ENCODE assay signal across 15 cellular contexts in genomic region chr3:11529281-11529680, GRCh38.
"Had no signal": no experiment of that assay in that cellular context is flagged by ENCODE, and none has a peak within 500 bp of the region (broad histone marks: within the 10 kb centered on the region; RNA-seq: fewer than 3 reads in every experiment).

No MANE protein-coding gene starts in this region.

- H3K36me3 ChIP-seq: esophagus muscularis mucosa, pancreas, SJCRH30 had no signal

- H3K4me3 Mint-ChIP-seq: activated CD4-positive, alpha-beta memory T cell treated with anti-CD3 and anti-CD28 coated beads, Interleukin-2, amount 10 ng/mL, durations not matched to agents 7 days and 5 days had no signal

- H3K4me1 Mint-ChIP-seq: activated CD4-positive, alpha-beta memory T cell treated with anti-CD3 and anti-CD28 coated beads, Interleukin-2, amount 10 ng/mL, durations not matched to agents 7 days and 5 days had no signal

- H3K4me1 ChIP-seq: pancreas had no signal

- DNase-seq: activated CD4-positive, alpha-beta memory T cell treated with anti-CD3 and anti-CD28 coated beads, Interleukin-2, amount 10 ng/mL, durations not matched to agents 7 days and 5 days; activated CD8-positive, alpha-beta memory T cell treated with anti-CD3 and anti-CD28 coated beads, Interleukin-2, amount 50 U/mL, for 4 hours; activated naive CD4-positive, alpha-beta T cell; cerebellar nuclear complex; dorsolateral prefrontal cortex; foreskin melanocyte; head of caudate nucleus; left ventricle myocardium superior; pancreas; SW 1271 had no signal

- H3K9me3 ChIP-seq: esophagus muscularis mucosa, pancreas, SJCRH30 had no signal

- H3K27ac Mint-ChIP-seq: activated CD4-positive, alpha-beta memory T cell treated with anti-CD3 and anti-CD28 coated beads, Interleukin-2, amount 10 ng/mL, durations not matched to agents 7 days and 5 days had no signal

- H3K4me3 ChIP-seq: esophagus muscularis mucosa, pancreas, SJCRH30, skin epidermis had no signal

- H3K27ac ChIP-seq: pancreas, SJCRH30 had no signal

- H3K27me3 ChIP-seq: dorsolateral prefrontal cortex, esophagus muscularis mucosa, pancreas, SJCRH30 had no signal

- H3K9me3 Mint-ChIP-seq: activated CD4-positive, alpha-beta memory T cell treated with anti-CD3 and anti-CD28 coated beads, Interleukin-2, amount 10 ng/mL, durations not matched to agents 7 days and 5 days had no signal

- H3K27me3 Mint-ChIP-seq: activated CD4-positive, alpha-beta memory T cell treated with anti-CD3 and anti-CD28 coated beads, Interleukin-2, amount 10 ng/mL, durations not matched to agents 7 days and 5 days; brain; type B pancreatic cell had no signal
